In the genomic region with DNA sequence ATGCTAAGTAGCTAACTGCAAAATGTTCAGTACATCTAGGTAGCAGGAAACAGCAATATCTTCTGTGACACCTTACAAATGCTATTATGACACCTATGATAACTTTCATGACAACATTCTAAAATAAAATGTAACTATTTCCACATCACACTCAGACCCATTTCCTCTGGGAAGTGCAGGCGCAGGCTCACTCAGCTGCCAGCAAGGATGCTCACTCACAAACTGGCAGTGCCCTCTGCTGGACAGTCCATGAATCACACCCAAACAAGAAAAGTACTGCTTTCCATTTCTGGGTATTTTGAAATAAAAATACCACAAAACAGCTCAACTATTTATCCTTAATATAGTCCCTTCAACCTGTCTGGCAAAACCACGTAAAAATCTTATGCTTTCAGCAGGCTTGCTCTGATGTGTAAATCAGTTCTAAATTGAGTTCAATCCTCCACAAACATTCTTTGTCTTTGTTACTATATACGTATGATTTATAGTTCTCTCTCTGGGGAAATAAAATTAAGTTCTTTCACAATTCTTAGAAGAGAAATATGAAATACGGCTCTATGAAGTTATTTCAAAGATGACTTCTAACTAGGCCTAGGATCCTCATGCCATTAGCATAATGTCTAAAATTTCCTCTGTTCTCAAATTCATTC, we compare ENCODE assay signal across 8 cellular contexts.
DNase-seq lines count a peak whose midpoint lies in the region; ATAC-seq and TF ChIP-seq lines count a peak whose summit lies in the region.

No MANE protein-coding gene starts in this region.

- in situ Hi-C loops in HAP-1 (cut with MboI; ENCODE audit: low sequenced_read_pairs) = loop anchor here (25.0 kb wide), 1 partner anchor 1301 kb away; a partner anchor contains a TSS

- H3K9me3 Mint-ChIP-seq in activated B cell treated with CpG ODN at 0.5 μM for 24 hours = no peaks in the 10 kb centered on the region
- H3K9me3 Mint-ChIP-seq in central memory CD8-positive, alpha-beta T cell = no peaks in the 10 kb centered on the region

- ATAC-seq in activated B cell treated with CpG ODN at 0.5 μM for 24 hours (ENCODE audit: low read depth) = peak; percentile 42
- peak; percentile 17 for ATAC-seq in central memory CD8-positive, alpha-beta T cell (replicated peaks; ENCODE audit: extremely low read depth, poor library complexity, severe bottlenecking)
- peak; percentile 69 for ATAC-seq in left colon
- no peak for ATAC-seq in HG02870 (IDR thresholded peaks at IDR 0.05; ENCODE audit: unreplicated experiment)

- peaks cover 3% of the 10 kb centered on the region for H3K27me3 Mint-ChIP-seq in activated B cell treated with CpG ODN at 0.5 μM for 24 hours
- peaks cover 10% of the 10 kb centered on the region for H3K27me3 Mint-ChIP-seq in central memory CD8-positive, alpha-beta T cell

- POLR2A ChIA-PET in activated B cell treated with CpG ODN at 0.5 μM for 24 hours (lab: Charles Lee) = interaction anchor here (0.5 kb wide), 1 partner anchor 294 kb away, joined by 4 read pairs; no protein-coding TSS in a partner anchor

- no peak overlapping the region for H3K27ac Mint-ChIP-seq in activated B cell treated with CpG ODN at 0.5 μM for 24 hours
- H3K27ac Mint-ChIP-seq in central memory CD8-positive, alpha-beta T cell (ENCODE audit: low read depth) = no peak overlapping the region

- H3K36me3 ChIP-seq in HAP-1 (replicated peaks) = no peaks in the 10 kb centered on the region

- CTCF ChIA-PET in activated B cell treated with CpG ODN at 0.5 μM for 24 hours (lab: Charles Lee) = interaction anchor here (0.7 to 1.6 kb wide), 10 partner anchors 9 to 1629 kb away, joined by 3 to 6 read pairs (median 3); no protein-coding TSS in a partner anchor

- TF ChIP-seq CTCF in activated B cell treated with CpG ODN at 0.5 μM for 24 hours (IDR thresholded peaks at IDR 0.05) = peak; percentile 72

- H3K4me1 Mint-ChIP-seq in activated B cell treated with CpG ODN at 0.5 μM for 24 hours = peaks cover 20% of the 10 kb centered on the region
- no peaks in the 10 kb centered on the region for H3K4me1 Mint-ChIP-seq in central memory CD8-positive, alpha-beta T cell

- no peak overlapping the region for H3K4me3 Mint-ChIP-seq in activated B cell treated with CpG ODN at 0.5 μM for 24 hours
- H3K4me3 Mint-ChIP-seq in central memory CD8-positive, alpha-beta T cell = no peak overlapping the region

- H3K27me3 ChIP-seq in HAP-1 (ENCODE audit: low read depth) = no peaks in the 10 kb centered on the region

- no peaks in the 10 kb centered on the region for H3K36me3 Mint-ChIP-seq in activated B cell treated with CpG ODN at 0.5 μM for 24 hours (ENCODE audit: low read depth)
- no peaks in the 10 kb centered on the region for H3K36me3 Mint-ChIP-seq in central memory CD8-positive, alpha-beta T cell (ENCODE audit: insufficient read depth)

- H3K4me1 ChIP-seq in HAP-1 = peaks cover 15% of the 10 kb centered on the region

- intact Hi-C loops in activated B cell treated with CpG ODN at 0.5 μM for 24 hours (cut with micrococcal nuclease) = no loop called here
- intact Hi-C loops in left colon (cut with DNase I, micrococcal nuclease) = loop anchor here in 1 of 2 donors (5.0 to 10.0 kb wide), 2 partner anchors 404 to 1311 kb away; no protein-coding TSS in a partner anchor

- peak; percentile 78 for DNase-seq in EL
- DNase-seq in HAP-1 (ENCODE audit: low spot score in 2 of 2) = peak; percentile 54 to 87
- peak; percentile 3 for DNase-seq in NCI-H2029 (lab: John Stamatoyannopoulos, UW)
- DNase-seq in activated B cell treated with CpG ODN at 0.5 μM for 24 hours = no peak
- DNase-seq in central memory CD8-positive, alpha-beta T cell (ENCODE audit: low spot score in 2 of 2) = peak; percentile 21 to 34
- DNase-seq in left colon = peak; percentile 72 to 78
- DNase-seq in stimulated activated CD4-positive, alpha-beta T cell treated with anti-CD3 and anti-CD28 coated beads, Interleukin-4, amount 100 ng/mL, for 1 hour = peak; percentile 63

- H3K4me3 ChIP-seq in HAP-1 = no peak overlapping the region

- H3K9me3 ChIP-seq in HAP-1 = no peaks in the 10 kb centered on the region
